9 cellular contexts compared by ENCODE assay signal in the genomic region with DNA sequence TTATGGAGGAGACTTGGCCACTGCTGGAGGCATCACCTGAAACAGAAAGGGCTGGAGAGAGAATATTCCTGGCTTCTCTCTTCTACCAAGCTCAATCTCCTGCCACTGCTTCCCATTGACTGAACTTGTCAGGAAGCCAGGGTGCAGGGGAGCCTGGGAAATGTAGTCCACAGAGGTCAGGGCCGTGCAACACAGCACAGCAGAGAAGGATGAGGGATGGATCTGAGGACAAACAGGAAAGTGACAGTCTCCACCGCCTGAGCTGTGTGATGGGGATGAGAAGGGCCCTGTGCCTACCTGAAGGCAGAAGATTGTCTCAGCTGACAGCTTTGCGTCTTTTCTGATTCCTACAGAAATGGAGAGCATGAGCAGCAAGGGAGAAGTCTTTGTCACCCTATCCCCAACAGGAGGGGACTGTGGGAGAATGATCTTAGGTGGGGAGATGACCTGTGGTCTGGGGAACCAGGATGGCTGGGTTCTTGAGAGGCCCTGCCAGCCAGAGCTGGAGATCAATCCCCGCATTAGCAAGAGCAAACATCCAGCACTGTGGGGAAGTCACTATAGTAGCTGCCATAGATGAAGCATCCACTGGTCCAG.
A peak's percentile ranks its signal among the peaks of the same experiment; 100 is the strongest.
DNase-seq lines count a peak whose midpoint lies in the region; ATAC-seq, FAIRE-seq and TF ChIP-seq lines count a peak whose summit lies in the region.
"Had no signal": no experiment of that assay in that cellular context is flagged by ENCODE, and none has a peak within 500 bp of the region (broad histone marks: within the 10 kb centered on the region; RNA-seq: fewer than 3 reads in every experiment).

No MANE protein-coding gene starts in this region.

- H3K36me3 ChIP-seq in NT2/D1 (ENCODE audit: insufficient read depth, insufficient read length, low read length) (no peaks in the 10 kb centered on the region), fibroblast of lung (ENCODE audit: control insufficient read depth, insufficient read depth, low read length) (no peaks in the 10 kb centered on the region)

- no peaks in the 10 kb centered on the region for H3K9me3 Mint-ChIP-seq in progenitor cell of endocrine pancreas (ENCODE audit: low read depth)
- no peaks in the 10 kb centered on the region for H3K9me3 Mint-ChIP-seq in activated naive CD4-positive, alpha-beta T cell treated with anti-CD3 and anti-CD28 coated beads, Interleukin-2, amount 50 U/mL, for 72 hours

- no peak overlapping the region for H3K4me2 ChIP-seq in fibroblast of lung (ENCODE audit: extremely low read depth, insufficient read depth, low read length)

- peak overlapping the region; percentile 1 for H3K27ac Mint-ChIP-seq in progenitor cell of endocrine pancreas
- H3K27ac Mint-ChIP-seq in activated naive CD4-positive, alpha-beta T cell treated with anti-CD3 and anti-CD28 coated beads, Interleukin-2, amount 50 U/mL, for 72 hours: no peak overlapping the region

- peak; percentile 67 for FAIRE-seq in GM18507 (lab: Jason Lieb, UNC)
- FAIRE-seq: islet of Langerhans had no signal

- TF ChIP-seq CTCF in fibroblast of lung (conservative IDR thresholded peaks at IDR 0.05 in 1 of 2, IDR thresholded peaks at IDR 0.05 in 1 of 2; ENCODE audit: low read depth in 1 of 2, low read length in 2 of 2): no peak
- no peak for TF ChIP-seq CTCF in progenitor cell of endocrine pancreas (IDR thresholded peaks at IDR 0.05; ENCODE audit: unreplicated experiment)

- H3K9me3 ChIP-seq in NT2/D1 (ENCODE audit: insufficient read depth, low read length): peaks cover 8% of the 10 kb centered on the region; the same call in 1 of the 2 replicates
- H3K9me3 ChIP-seq in fibroblast of lung (ENCODE audit: control insufficient read depth, insufficient read depth, low read depth, low read length): no peaks in the 10 kb centered on the region

- ATAC-seq in HG03460 (IDR thresholded peaks at IDR 0.05; ENCODE audit: unreplicated experiment): no peak
- ATAC-seq in GM21529 (IDR thresholded peaks at IDR 0.05; ENCODE audit: unreplicated experiment): no peak
- ATAC-seq in activated naive CD4-positive, alpha-beta T cell treated with anti-CD3 and anti-CD28 coated beads, Interleukin-2, amount 50 U/mL, for 72 hours: no peak

- no peak overlapping the region for H2AFZ ChIP-seq in fibroblast of lung (ENCODE audit: low read length)

- H3K27me3 ChIP-seq in NT2/D1 (ENCODE audit: insufficient read depth, insufficient read length) (no peaks in the 10 kb centered on the region), fibroblast of lung (ENCODE audit: control insufficient read depth, insufficient read depth, low read length) (no peaks in the 10 kb centered on the region)

- DNase-seq in GM18507 (ENCODE audit: extremely low spot score, insufficient read length, low read depth) (no peak), NT2/D1 (ENCODE audit: low read depth, low spot score) (peak; percentile 27), fibroblast of lung (ENCODE audit: low read depth in 2 of 2) (peak; percentile 36 to 47), progenitor cell of endocrine pancreas (ENCODE audit: low spot score, unreplicated experiment) (no peak), MV-4-11 (lab: John Stamatoyannopoulos, UW) (no peak)
- DNase-seq in activated naive CD4-positive, alpha-beta T cell treated with anti-CD3 and anti-CD28 coated beads, Interleukin-2, amount 50 U/mL, for 72 hours (ENCODE audit: low spot score in 2 of 2): no peak

- H3K79me2 ChIP-seq in fibroblast of lung (ENCODE audit: control insufficient read depth, insufficient read depth, low read length): no peaks in the 10 kb centered on the region

- peaks cover 5% of the 10 kb centered on the region for H3K4me1 ChIP-seq in NT2/D1 (ENCODE audit: insufficient read depth, insufficient read length)
- peaks cover 16% of the 10 kb centered on the region for H3K4me1 ChIP-seq in fibroblast of lung (ENCODE audit: control insufficient read depth, extremely low read depth, insufficient read depth, low read length)

- peaks cover 18% of the 10 kb centered on the region for H3K4me1 Mint-ChIP-seq in progenitor cell of endocrine pancreas (ENCODE audit: low read depth)

- no peak overlapping the region for H3K27ac ChIP-seq in fibroblast of lung (ENCODE audit: insufficient read depth, low read length)

- no peak overlapping the region for H3K9ac ChIP-seq in NT2/D1 (ENCODE audit: insufficient read length, low read depth)
- no peak overlapping the region for H3K9ac ChIP-seq in fibroblast of lung (ENCODE audit: insufficient read depth, low read length)

- H3K36me3 Mint-ChIP-seq in progenitor cell of endocrine pancreas (ENCODE audit: insufficient read depth): no peaks in the 10 kb centered on the region
- no peaks in the 10 kb centered on the region for H3K36me3 Mint-ChIP-seq in activated naive CD4-positive, alpha-beta T cell treated with anti-CD3 and anti-CD28 coated beads, Interleukin-2, amount 50 U/mL, for 72 hours

- H3K4me3 ChIP-seq in NT2/D1 (ENCODE audit: insufficient read length, low read depth): no peak overlapping the region
- H3K4me3 ChIP-seq in fibroblast of lung (replicated peaks in 1 of 4; ENCODE audit: control extremely low read depth in 1 of 4, insufficient read depth in 1 of 4, low read depth in 3 of 4, low read length in 4 of 4): no peak overlapping the region

- H4K20me1 ChIP-seq in fibroblast of lung (ENCODE audit: control insufficient read depth, extremely low read depth, insufficient read depth, low read length): no peaks in the 10 kb centered on the region

- no peak overlapping the region for H3K4me3 Mint-ChIP-seq in progenitor cell of endocrine pancreas (ENCODE audit: low read depth)

- H3K27me3 Mint-ChIP-seq in progenitor cell of endocrine pancreas: no peaks in the 10 kb centered on the region

Comparison
In these comparisons a context has a peak if more than half of its experiments do, and no peak if none do; other contexts are left out.
1. DNase-seq: peak in NT2/D1 (single experiment) and fibroblast of lung (2 of 2); none in GM18507 (single experiment), progenitor cell of endocrine pancreas (single experiment), MV-4-11 (single experiment) and activated naive CD4-positive, alpha-beta T cell treated with anti-CD3 and anti-CD28 coated beads, Interleukin-2, amount 50 U/mL, for 72 hours (0 of 2).